ENCODE assay signal across 7 cellular contexts in genomic region chr16:60331168-60331567, GRCh38.
"Had no signal": no experiment of that assay in that cellular context is flagged by ENCODE, and none has a peak within 500 bp of the region (broad histone marks: within the 10 kb centered on the region; RNA-seq: fewer than 3 reads in every experiment).

No MANE protein-coding gene starts in this region.

- DNase-seq: KBM-7, KG1 had no signal

- H3K27ac ChIP-seq: HL-60, KMS-11 had no signal

- H3K9ac ChIP-seq: KMS-11 had no signal

- H3K27me3 Mint-ChIP-seq: IgD-negative memory B cell had no signal

- ATAC-seq: HepG2 had no signal

- FAIRE-seq: HepG2, HTR-8/SVneo had no signal

- H3K4me3 Mint-ChIP-seq: IgD-negative memory B cell had no signal

- H3K4me2 ChIP-seq: KMS-11 had no signal

- H3K36me3 Mint-ChIP-seq: IgD-negative memory B cell had no signal

- H3K4me1 Mint-ChIP-seq: IgD-negative memory B cell had no signal

- H3K27ac Mint-ChIP-seq: IgD-negative memory B cell had no signal
